Comparison of ENCODE assay signal across 1 cellular context in genomic region chrX:67604979-67605703, GRCh38.
TF ChIP-seq lines count a peak whose summit lies in the region.

No MANE protein-coding gene starts in this region.

TF ChIP-seq in HepG2, 621 proteins besides CTCF, POLR2A, EP300 and RAD21 (continued from another document):
- TF ChIP-seq HOXD1 (CRISPR knock-in tag; IDR thresholded peaks at IDR 0.05) (no peak), ZNF552 (CRISPR knock-in tag; IDR thresholded peaks at IDR 0.05; ENCODE audit: borderline replicate concordance) (no peak), SOX6 (IDR thresholded peaks at IDR 0.05) (no peak), SOX6 (CRISPR knock-in tag; IDR thresholded peaks at IDR 0.05) (no peak), TSC22D2 (CRISPR knock-in tag; IDR thresholded peaks at IDR 0.05; ENCODE audit: borderline replicate concordance) (no peak), KLF12 (CRISPR knock-in tag; IDR thresholded peaks at IDR 0.05; ENCODE audit: borderline replicate concordance) (no peak), ZNF407 (CRISPR knock-in tag; IDR thresholded peaks at IDR 0.05; ENCODE audit: not compliant biosample characterization) (no peak), THYN1 (CRISPR knock-in tag; IDR thresholded peaks at IDR 0.05; ENCODE audit: borderline replicate concordance, low read depth) (no peak), JDP2 (CRISPR knock-in tag; IDR thresholded peaks at IDR 0.05; ENCODE audit: borderline replicate concordance) (no peak)
